Comparison of ENCODE assay signal across 29 cellular contexts in genomic region chr15:40467260-40467615, GRCh38. TPM values are rescaled to one million over a fixed set of nuclear protein-coding genes. Genes with fewer than 3 reads are reported as not detected.
DNase-seq lines count a peak whose midpoint lies in the region; ATAC-seq, FAIRE-seq and TF ChIP-seq lines count a peak whose summit lies in the region.
"Had no signal": no experiment of that assay in that cellular context is flagged by ENCODE, and none has a peak within 500 bp of the region (broad histone marks: within the 10 kb centered on the region; RNA-seq: fewer than 3 reads in every experiment).

No MANE protein-coding gene starts in this region.

- H3K4me1 ChIP-seq in CD8-positive, alpha-beta memory T cell (ENCODE audit: insufficient read depth, low read length): peaks cover 21% of the 10 kb centered on the region
- peaks cover 0 to 14% of the 10 kb centered on the region in 2 donors for H3K4me1 ChIP-seq in kidney (ENCODE audit: control insufficient read depth in 1 of 2, insufficient read depth in 1 of 2, low read depth in 1 of 2, low read length in 2 of 2)
- H3K4me1 ChIP-seq: parathyroid adenoma had no signal

- intact Hi-C loops in activated CD8-positive, alpha-beta T cell treated with anti-CD3 and anti-CD28 coated beads for 36 hours (cut with micrococcal nuclease): no loop called here
- intact Hi-C loops in kidney (cut with DNase I): no loop called here

- no peak overlapping the region for H3K9ac ChIP-seq in kidney (ENCODE audit: low read length in 2 of 2)
- H3K9ac ChIP-seq: BLaER1 treated with 17β-estradiol and CSF1 and Interleukin-3, amounts not matched to agents 10 nM and 100 nM; parathyroid adenoma; SK-N-SH had no signal

- H3K4me3 Mint-ChIP-seq in CD8-positive, alpha-beta memory T cell: peak overlapping the region in 1 of 7 donors; percentile 2
- no peak overlapping the region for H3K4me3 Mint-ChIP-seq in activated CD8-positive, alpha-beta T cell treated with anti-CD3 and anti-CD28 coated beads for 36 hours
- H3K4me3 Mint-ChIP-seq in stimulated activated naive B cell treated with anti-CD40 and anti-IgM and Interleukin-4, amounts not matched to agents 10 μg/mL and 1 μg/mL and 100 μg/mL, for 72 hours: no peak overlapping the region
- H3K4me3 Mint-ChIP-seq: T-helper 1 cell treated with Interleukin-12 subunit alpha and Interleukin-12 subunit beta and Interleukin-4 antibody, amounts not matched to agents 30 μg/mL and 1 μg/mL, for 36 hours had no signal

- H3K27ac ChIP-seq in CD8-positive, alpha-beta memory T cell (ENCODE audit: low read depth, low read length): no peak overlapping the region
- H3K27ac ChIP-seq in kidney (ENCODE audit: low read depth in 2 of 2, low read length in 2 of 2): no peak overlapping the region
- H3K27ac ChIP-seq: BLaER1 treated with 17β-estradiol and CSF1 and Interleukin-3, amounts not matched to agents 10 nM and 100 nM; heart right ventricle; parathyroid adenoma; thoracic aorta had no signal

- peak overlapping the region in 7 of 8 donors; percentile 39 to 96 (median 74) for H3K27ac Mint-ChIP-seq in CD8-positive, alpha-beta memory T cell
- H3K27ac Mint-ChIP-seq in activated CD8-positive, alpha-beta T cell treated with anti-CD3 and anti-CD28 coated beads for 36 hours: peak overlapping the region; percentile 82
- peak overlapping the region; percentile 68 for H3K27ac Mint-ChIP-seq in stimulated activated naive B cell treated with anti-CD40 and anti-IgM and Interleukin-4, amounts not matched to agents 10 μg/mL and 1 μg/mL and 100 μg/mL, for 72 hours

- FAIRE-seq in kidney (lab: Jason Lieb, UNC): no peak
- FAIRE-seq: frontal cortex had no signal

- H3K9me3 Mint-ChIP-seq in CD8-positive, alpha-beta memory T cell: no peaks in the 10 kb centered on the region
- no peaks in the 10 kb centered on the region for H3K9me3 Mint-ChIP-seq in activated CD8-positive, alpha-beta T cell treated with anti-CD3 and anti-CD28 coated beads for 36 hours
- H3K9me3 Mint-ChIP-seq in stimulated activated naive B cell treated with anti-CD40 and anti-IgM and Interleukin-4, amounts not matched to agents 10 μg/mL and 1 μg/mL and 100 μg/mL, for 72 hours: no peaks in the 10 kb centered on the region
- H3K9me3 Mint-ChIP-seq: brain; T-helper 1 cell treated with Interleukin-12 subunit alpha and Interleukin-12 subunit beta and Interleukin-4 antibody, amounts not matched to agents 30 μg/mL and 1 μg/mL, for 36 hours had no signal

- H3K36me3 ChIP-seq in CD8-positive, alpha-beta memory T cell (ENCODE audit: insufficient read depth, low read length): peaks cover 22% of the 10 kb centered on the region
- peaks cover 10 to 13% of the 10 kb centered on the region in 2 donors for H3K36me3 ChIP-seq in kidney (ENCODE audit: control insufficient read depth in 1 of 2, insufficient read depth in 2 of 2, low read length in 2 of 2)

- peaks cover 6 to 20% (median 8%) of the 10 kb centered on the region in 3 donors for H3K4me1 Mint-ChIP-seq in CD8-positive, alpha-beta memory T cell
- peaks cover 35% of the 10 kb centered on the region for H3K4me1 Mint-ChIP-seq in activated CD8-positive, alpha-beta T cell treated with anti-CD3 and anti-CD28 coated beads for 36 hours (ENCODE audit: low read depth)
- peaks cover 23 to 33% of the 10 kb centered on the region in 2 donors for H3K4me1 Mint-ChIP-seq in stimulated activated naive B cell treated with anti-CD40 and anti-IgM and Interleukin-4, amounts not matched to agents 10 μg/mL and 1 μg/mL and 100 μg/mL, for 72 hours

- H3K4me3 ChIP-seq in CD8-positive, alpha-beta memory T cell (ENCODE audit: low read length): no peak overlapping the region
- no peak overlapping the region for H3K4me3 ChIP-seq in kidney (ENCODE audit: low read length in 2 of 2)
- H3K4me3 ChIP-seq: BLaER1 treated with 17β-estradiol and CSF1 and Interleukin-3, amounts not matched to agents 10 nM and 100 nM; heart right ventricle; mucosa of descending colon; skin epidermis; thoracic aorta had no signal

- no peak for TF ChIP-seq CTCF in activated CD8-positive, alpha-beta T cell treated with anti-CD3 and anti-CD28 coated beads for 36 hours (IDR thresholded peaks at IDR 0.05)
- TF ChIP-seq CTCF in kidney (IDR thresholded peaks at IDR 0.05; ENCODE audit: borderline replicate concordance, extremely low read depth, insufficient read depth): no peak

- no peaks in the 10 kb centered on the region for H3K27me3 Mint-ChIP-seq in CD8-positive, alpha-beta memory T cell
- no peaks in the 10 kb centered on the region for H3K27me3 Mint-ChIP-seq in activated CD8-positive, alpha-beta T cell treated with anti-CD3 and anti-CD28 coated beads for 36 hours
- H3K27me3 Mint-ChIP-seq in stimulated activated naive B cell treated with anti-CD40 and anti-IgM and Interleukin-4, amounts not matched to agents 10 μg/mL and 1 μg/mL and 100 μg/mL, for 72 hours: no peaks in the 10 kb centered on the region

- peaks cover 0 to 47% (median 2%) of the 10 kb centered on the region in 3 donors for H3K36me3 Mint-ChIP-seq in CD8-positive, alpha-beta memory T cell
- H3K36me3 Mint-ChIP-seq in activated CD8-positive, alpha-beta T cell treated with anti-CD3 and anti-CD28 coated beads for 36 hours (ENCODE audit: low read depth): peaks cover 13% of the 10 kb centered on the region
- peaks cover 10 to 11% of the 10 kb centered on the region in 2 donors for H3K36me3 Mint-ChIP-seq in stimulated activated naive B cell treated with anti-CD40 and anti-IgM and Interleukin-4, amounts not matched to agents 10 μg/mL and 1 μg/mL and 100 μg/mL, for 72 hours

- no peaks in the 10 kb centered on the region for H3K9me3 ChIP-seq in CD8-positive, alpha-beta memory T cell (ENCODE audit: low read length)
- no peaks in the 10 kb centered on the region for H3K9me3 ChIP-seq in kidney (ENCODE audit: control insufficient read depth in 1 of 2, low read length in 2 of 2)
- H3K9me3 ChIP-seq: BLaER1 treated with 17β-estradiol and CSF1 and Interleukin-3, amounts not matched to agents 10 nM and 100 nM; heart right ventricle; mucosa of descending colon; SK-N-SH; thoracic aorta had no signal

- H3K27me3 ChIP-seq in CD8-positive, alpha-beta memory T cell (ENCODE audit: insufficient read depth, low read length, poor library complexity, severe bottlenecking): no peaks in the 10 kb centered on the region
- H3K27me3 ChIP-seq: BLaER1 treated with 17β-estradiol and CSF1 and Interleukin-3, amounts not matched to agents 10 nM and 100 nM; heart right ventricle had no signal

- POLR2A ChIA-PET in CD8-positive, alpha-beta memory T cell (lab: Charles Lee): no interaction called here
- POLR2A ChIA-PET in activated CD8-positive, alpha-beta T cell treated with anti-CD3 and anti-CD28 coated beads for 36 hours (lab: Charles Lee): no interaction called here

- no peak for ATAC-seq in activated CD8-positive, alpha-beta T cell treated with anti-CD3 and anti-CD28 coated beads for 36 hours
- ATAC-seq in stimulated activated naive B cell treated with anti-CD40 and anti-IgM and Interleukin-4, amounts not matched to agents 10 μg/mL and 1 μg/mL and 100 μg/mL, for 72 hours (replicated peaks): no peak
- ATAC-seq: heart right ventricle; PC-3; stimulated activated naive CD8-positive, alpha-beta T cell treated with anti-CD3 and anti-CD28 coated beads, Interleukin-15, Interleukin-2, amounts not matched to agents 100 U/mL and 50 U/mL, for 24 hours had no signal

- CTCF ChIA-PET in CD8-positive, alpha-beta memory T cell (lab: Charles Lee): no interaction called here
- CTCF ChIA-PET in activated CD8-positive, alpha-beta T cell treated with anti-CD3 and anti-CD28 coated beads for 36 hours (lab: Charles Lee): no interaction called here

- no peak for DNase-seq in CD8-positive, alpha-beta memory T cell
- no peak for DNase-seq in activated CD8-positive, alpha-beta T cell treated with anti-CD3 and anti-CD28 coated beads for 36 hours
- DNase-seq in kidney (peak; percentile 40), AG08396 (ENCODE audit: low spot score) (no peak), ecto neural progenitor cell (ENCODE audit: low spot score) (no peak)
- no peak for DNase-seq in stimulated activated naive B cell treated with anti-CD40 and anti-IgM and Interleukin-4, amounts not matched to agents 10 μg/mL and 1 μg/mL and 100 μg/mL, for 72 hours
- DNase-seq in activated CD4-positive, CD25-positive, alpha-beta regulatory T cell treated with anti-CD3 and anti-CD28 coated beads, Interleukin-2, amount 50 U/mL, for 72 hours: no peak
- DNase-seq: activated CD4-positive, alpha-beta T cell treated with anti-CD3 and anti-CD28 coated beads for 1 hour; DMS79 treated with DMSO at 0.1 percent for 48 hours; GDM1; H7; heart right ventricle; Kasumi-1; kidney glomerular epithelial cell; NCI-H1436; NCI-H2081; NCI-H2227 treated with DMSO at 0.1 percent for 48 hours; NCI-H526 treated with DMSO at 0.1 percent for 48 hours; PC-3; SK-N-SH; stimulated activated naive CD8-positive, alpha-beta T cell treated with anti-CD3 and anti-CD28 coated beads, Interleukin-15, Interleukin-2, amounts not matched to agents 100 U/mL and 50 U/mL, for 24 hours had no signal

RNA-seq across cellular contexts. Expression of gene CHST14, which starts 3.5 kb away (rescaled TPM):
- total RNA-seq in CD8-positive, alpha-beta memory T cell: 10 to 100 TPM; 13.1 to 13.3 TPM
- 1.7 TPM for polyA plus RNA-seq in CD8-positive, alpha-beta memory T cell
- total RNA-seq in activated CD8-positive, alpha-beta T cell treated with anti-CD3 and anti-CD28 coated beads for 36 hours: 1 to 10 TPM; 4.3 to 5.1 TPM
- 14.3 TPM for total RNA-seq in kidney
- 11.9 TPM for polyA plus RNA-seq in kidney (ENCODE audit: insufficient read depth, low read depth, low replicate concordance)

RNA-seq across cellular contexts. Expression of gene BAHD1, which starts 26.5 kb away (rescaled TPM):
- 10 to 100 TPM; 23.6 to 24.9 TPM for total RNA-seq in CD8-positive, alpha-beta memory T cell
- polyA plus RNA-seq in CD8-positive, alpha-beta memory T cell: 4.1 TPM
- 10 to 100 TPM; 14.7 to 17.6 TPM for total RNA-seq in activated CD8-positive, alpha-beta T cell treated with anti-CD3 and anti-CD28 coated beads for 36 hours
- 28.4 TPM for total RNA-seq in kidney
- 13.3 TPM for polyA plus RNA-seq in kidney (ENCODE audit: insufficient read depth, low read depth, low replicate concordance)
